Comparison of ENCODE assay signal across 8 cellular contexts in genomic region chr19:14081797-14082674, GRCh38. TPM values are rescaled to one million over a fixed set of nuclear protein-coding genes. Genes with fewer than 3 reads are reported as not detected.
A peak's percentile ranks its signal among the peaks of the same experiment; 100 is the strongest.
DNase-seq lines count a peak whose midpoint lies in the region; ATAC-seq and TF ChIP-seq lines count a peak whose summit lies in the region.

No MANE protein-coding gene starts in this region.

- TF ChIP-seq POLR2A in transverse colon (IDR thresholded peaks at IDR 0.05): no peak

- peak overlapping the region; percentile 82 for H3K4me3 Mint-ChIP-seq in central memory CD8-positive, alpha-beta T cell

- ATAC-seq in GM21576 (IDR thresholded peaks at IDR 0.05; ENCODE audit: unreplicated experiment): peak; percentile 16
- peak; percentile 34 for ATAC-seq in central memory CD8-positive, alpha-beta T cell (replicated peaks; ENCODE audit: extremely low read depth, poor library complexity, severe bottlenecking)

- H3K27me3 Mint-ChIP-seq in central memory CD8-positive, alpha-beta T cell: no peaks in the 10 kb centered on the region

- intact Hi-C loops in transverse colon (cut with DNase I; ENCODE audit: low total_unique reads): no loop called here

- peak overlapping the region; percentile 94 for H3K27ac Mint-ChIP-seq in central memory CD8-positive, alpha-beta T cell (ENCODE audit: low read depth)

- H3K9me3 ChIP-seq in mesodermal cell (ENCODE audit: control insufficient read depth, low read length): no peaks in the 10 kb centered on the region
- no peaks in the 10 kb centered on the region for H3K9me3 ChIP-seq in transverse colon

- WGBS in mesodermal cell (ENCODE audit: insufficient coverage in 2 of 2), 2 experiments: 48 to 75% methylated on average over 10 to 22 of the region's 24 CpGs
- 15% methylated on average over 24 of the region's 24 CpGs; no CpG with 5 or more reads in 1 of the 2 donors for WGBS in transverse colon (ENCODE audit: low coverage in 1 of 2), 2 donors

- H3K36me3 ChIP-seq in mesodermal cell (ENCODE audit: control insufficient read depth, insufficient read depth, low read length) (peaks cover 14% of the 10 kb centered on the region), transverse colon (no peaks in the 10 kb centered on the region)

- no peak for TF ChIP-seq CTCF in C4-2B (conservative IDR thresholded peaks at IDR 0.05)
- no peak for TF ChIP-seq CTCF in transverse colon (IDR thresholded peaks at IDR 0.05)

- no peaks in the 10 kb centered on the region for H3K4me1 ChIP-seq in mesodermal cell (ENCODE audit: control insufficient read depth, insufficient read depth, low read length, poor library complexity, severe bottlenecking)
- H3K4me1 ChIP-seq in transverse colon: peaks cover 10 to 37% (median 20%) of the 10 kb centered on the region in 4 donors

- H3K27me3 ChIP-seq in transverse colon: no peaks in the 10 kb centered on the region

- H3K27ac ChIP-seq in C4-2B (peak overlapping the region; percentile 86), mesodermal cell (ENCODE audit: low read depth, low read length, severe bottlenecking) (peak overlapping the region; percentile 49), transverse colon (peak overlapping the region; percentile 88 to 95 (median 94))

- DNase-seq in OCI-M1 (lab: John Stamatoyannopoulos, UW) (peak; percentile 86), transverse colon (peak; percentile 48), NCI-H2196 (lab: John Stamatoyannopoulos, UW; ENCODE audit: unreplicated experiment) (no peak), D341Med (ENCODE audit: low spot score) (no peak)
- DNase-seq in central memory CD8-positive, alpha-beta T cell (ENCODE audit: low spot score in 2 of 2): no peak

- H3K9me3 Mint-ChIP-seq in central memory CD8-positive, alpha-beta T cell: no peaks in the 10 kb centered on the region

- in situ Hi-C loops in transverse colon (cut with MboI; ENCODE audit: low pct_ligation_motif_present in 1 of 4, low pct_unique_long_range_greater_than_20kb in 1 of 4, low sequenced_read_pairs in 3 of 4): no loop called here

- H3K4me3 ChIP-seq in mesodermal cell (ENCODE audit: extremely low read depth, insufficient read depth, low read length, poor library complexity, severe bottlenecking): peak overlapping the region; percentile 66
- H3K4me3 ChIP-seq in transverse colon: peak overlapping the region; percentile 58 to 77 (median 69)

- TF ChIP-seq EP300 in transverse colon (IDR thresholded peaks at IDR 0.05; ENCODE audit: low read depth): no peak

- peaks cover 7% of the 10 kb centered on the region for H3K36me3 Mint-ChIP-seq in central memory CD8-positive, alpha-beta T cell (ENCODE audit: insufficient read depth)

- peaks cover 11% of the 10 kb centered on the region for H3K4me1 Mint-ChIP-seq in central memory CD8-positive, alpha-beta T cell

RNA-seq across cellular contexts. Expression of gene C19orf67, which starts 3.5 kb away (rescaled TPM):
- polyA plus RNA-seq in mesodermal cell (2013, experiment 1 of 2): not detected
- polyA plus RNA-seq in mesodermal cell (2013, experiment 2 of 2): not detected
- total RNA-seq in transverse colon: 1 to 10 TPM in 1 of 4 donors, under 1 TPM in 1, not detected in 2; 0.64 to 1.1 TPM

RNA-seq across cellular contexts. Expression of gene SAMD1, which starts 8.5 kb away (rescaled TPM):
- polyA plus RNA-seq in mesodermal cell (2013, experiment 1 of 2): 53.9 TPM
- polyA plus RNA-seq in mesodermal cell (2013, experiment 2 of 2): 55.3 TPM
- 10 to 100 TPM in 3 of 4 donors, 1 to 10 TPM in 1; 7.6 to 37.5 (median 36.8) TPM for total RNA-seq in transverse colon

RNA-seq across cellular contexts. Expression of gene MISP3, which starts 9.4 kb away (rescaled TPM):
- polyA plus RNA-seq in mesodermal cell (2013, experiment 1 of 2): 1.6 TPM
- 2.3 TPM for polyA plus RNA-seq in mesodermal cell (2013, experiment 2 of 2)
- total RNA-seq in transverse colon: 100 to 1,000 TPM in 1 of 4 donors, 10 to 100 TPM in 3; 23.8 to 115 (median 35.8) TPM

RNA-seq across cellular contexts. Expression of gene PALM3, which starts 20.2 kb away (rescaled TPM):
- polyA plus RNA-seq in mesodermal cell (2013, experiment 1 of 2): 8.3 TPM
- polyA plus RNA-seq in mesodermal cell (2013, experiment 2 of 2): 5.8 TPM
- total RNA-seq in transverse colon: under 1 TPM in 2 of 4 donors, not detected in 2; 0.14 to 0.32 TPM

RNA-seq across cellular contexts. Expression of gene PRKACA, which starts 35.5 kb away (rescaled TPM):
- 72.9 TPM for polyA plus RNA-seq in mesodermal cell (2013, experiment 1 of 2)
- 68.4 TPM for polyA plus RNA-seq in mesodermal cell (2013, experiment 2 of 2)
- total RNA-seq in transverse colon: 10 to 100 TPM; 16.7 to 74.8 (median 39.5) TPM

Comparison
In these comparisons a context has a peak if more than half of its experiments do, and no peak if none do; other contexts are left out.
1. DNase-seq: peak in OCI-M1 (single experiment) and transverse colon (single experiment); none in central memory CD8-positive, alpha-beta T cell (0 of 2), NCI-H2196 (single experiment) and D341Med (single experiment).
2. Peak in every context shown above with its lines, with median percentiles within 50 percentile points of each other: H3K27ac ChIP-seq.